ENCODE assay signal across 23 cellular contexts in the genomic region with DNA sequence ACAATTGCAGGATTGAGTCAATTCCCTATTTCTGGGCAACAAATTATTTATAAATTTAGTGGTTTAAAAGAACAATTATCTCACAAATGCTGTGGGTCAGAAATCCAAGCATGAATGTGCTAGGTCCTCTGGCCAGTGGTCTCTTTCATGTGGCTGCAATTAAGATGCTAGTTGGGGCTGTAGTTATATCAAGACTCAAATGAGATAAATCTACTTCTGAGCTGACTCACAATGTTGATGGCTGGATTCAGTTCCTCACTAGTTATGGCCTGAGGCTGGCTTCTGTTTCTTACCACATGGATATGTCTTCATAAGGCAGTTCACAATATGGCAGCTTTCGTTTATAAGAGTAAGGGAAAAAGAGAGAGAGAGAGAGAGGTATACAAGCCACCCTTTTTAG.
"Had no signal": no experiment of that assay in that cellular context is flagged by ENCODE, and none has a peak within 500 bp of the region (broad histone marks: within the 10 kb centered on the region; RNA-seq: fewer than 3 reads in every experiment).

No MANE protein-coding gene starts in this region.

- DNase-seq: activated CD4-positive, alpha-beta memory T cell treated with anti-CD3 and anti-CD28 coated beads for 36 hours; activated CD4-positive, alpha-beta T cell treated with anti-CD3 and anti-CD28 coated beads, Interleukin-2, amount 10 ng/mL, durations not matched to agents 7 days and 5 days; activated CD4-positive, CD25-positive, alpha-beta regulatory T cell; activated CD8-positive, alpha-beta memory T cell treated with anti-CD3 and anti-CD28 coated beads for 24 hours; activated effector memory CD4-positive, alpha-beta T cell treated with anti-CD3 and anti-CD28 coated beads, Interleukin-2, amount 50 U/mL, for 16 hours; activated naive CD4-positive, alpha-beta T cell treated with anti-CD3 and anti-CD28 coated beads for 36 hours; activated T-cell treated with anti-CD3 and anti-CD28 coated beads, Interleukin-2, amount 50 U/mL, for 4 hours; brain microvascular endothelial cell; caudate nucleus; MG63; NCI-H1105 treated with DMSO at 0.1 percent for 48 hours; NCI-H1436 treated with DMSO at 0.1 percent for 48 hours; NCI-H187; NCI-H2081; NCI-H510A treated with DMSO at 0.1 percent for 48 hours; PC-3; SHP77; T1000 had no signal

- H3K9me3 Mint-ChIP-seq: activated CD4-positive, alpha-beta T cell treated with anti-CD3 and anti-CD28 coated beads, Interleukin-2, amount 10 ng/mL, durations not matched to agents 7 days and 5 days had no signal

- H3K4me3 Mint-ChIP-seq: activated CD4-positive, alpha-beta memory T cell treated with anti-CD3 and anti-CD28 coated beads for 36 hours; activated CD4-positive, alpha-beta T cell treated with anti-CD3 and anti-CD28 coated beads, Interleukin-2, amount 10 ng/mL, durations not matched to agents 7 days and 5 days; activated naive CD4-positive, alpha-beta T cell treated with anti-CD3 and anti-CD28 coated beads for 36 hours; activated naive CD8-positive, alpha-beta T cell; activated T-cell treated with anti-CD3 and anti-CD28 coated beads, Interleukin-2, amount 50 U/mL, for 4 hours; T-helper 1 cell treated with Interleukin-12 subunit alpha and Interleukin-12 subunit beta and Interleukin-4 antibody, amounts not matched to agents 30 μg/mL and 1 μg/mL, for 36 hours had no signal

- H3K27me3 Mint-ChIP-seq: activated CD4-positive, alpha-beta memory T cell treated with anti-CD3 and anti-CD28 coated beads for 36 hours; activated CD4-positive, alpha-beta T cell treated with anti-CD3 and anti-CD28 coated beads, Interleukin-2, amount 10 ng/mL, durations not matched to agents 7 days and 5 days; activated naive CD8-positive, alpha-beta T cell had no signal

- H3K27ac Mint-ChIP-seq: activated CD4-positive, alpha-beta memory T cell treated with anti-CD3 and anti-CD28 coated beads for 36 hours; activated CD4-positive, alpha-beta T cell treated with anti-CD3 and anti-CD28 coated beads, Interleukin-2, amount 10 ng/mL, durations not matched to agents 7 days and 5 days; activated naive CD4-positive, alpha-beta T cell treated with anti-CD3 and anti-CD28 coated beads for 36 hours; activated naive CD8-positive, alpha-beta T cell; T-helper 1 cell treated with Interleukin-12 subunit alpha and Interleukin-12 subunit beta and Interleukin-4 antibody, amounts not matched to agents 30 μg/mL and 1 μg/mL, for 36 hours had no signal

- H3K4me3 ChIP-seq: coronary artery, MG63, SJSA1 had no signal

- ATAC-seq: activated T-cell treated with anti-CD3 and anti-CD28 coated beads, Interleukin-2, amount 50 U/mL, for 4 hours; PC-3; SK-N-SH treated with all-trans-retinoic acid at 6 μM for 48 hours had no signal

- H3K36me3 Mint-ChIP-seq: activated CD4-positive, alpha-beta memory T cell treated with anti-CD3 and anti-CD28 coated beads for 36 hours; activated naive CD8-positive, alpha-beta T cell had no signal

- H3K4me1 Mint-ChIP-seq: activated CD4-positive, alpha-beta T cell treated with anti-CD3 and anti-CD28 coated beads, Interleukin-2, amount 10 ng/mL, durations not matched to agents 7 days and 5 days had no signal
